26 cellular contexts compared by ENCODE assay signal in the genomic region with DNA sequence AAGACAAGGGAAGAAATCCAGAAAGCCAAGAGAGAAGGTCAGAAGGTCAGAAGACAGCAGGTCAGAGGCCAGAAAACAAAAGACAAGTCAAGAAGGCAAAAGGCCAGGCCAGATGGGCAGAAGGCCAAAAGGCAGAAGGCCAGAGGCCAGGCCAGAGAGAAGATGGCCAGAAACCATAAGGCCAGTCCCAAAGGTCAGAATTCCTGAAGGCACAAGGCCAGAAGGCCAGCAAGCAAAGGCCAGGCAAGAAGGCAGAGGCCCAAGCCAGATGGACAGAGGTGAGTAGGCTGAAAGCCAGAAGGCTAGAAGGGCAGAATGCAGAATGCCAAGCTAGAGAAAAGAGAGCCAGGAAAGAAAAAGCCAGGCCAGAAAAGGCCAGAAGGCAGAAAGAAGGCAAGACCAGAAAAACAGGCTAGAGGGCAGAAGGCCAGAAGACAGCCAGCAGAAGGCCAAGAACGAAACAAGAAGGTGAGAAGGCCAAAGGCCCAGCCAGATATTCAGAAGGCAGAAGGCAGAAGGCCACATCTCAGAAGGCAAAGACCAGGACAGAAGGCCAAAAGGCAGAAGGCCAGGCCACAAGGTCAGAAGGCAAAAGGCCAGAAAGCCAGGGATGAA.
"Had no signal": no experiment of that assay in that cellular context is flagged by ENCODE, and none has a peak within 500 bp of the region (broad histone marks: within the 10 kb centered on the region; RNA-seq: fewer than 3 reads in every experiment).

No MANE protein-coding gene starts in this region.

- FAIRE-seq: colon, islet of Langerhans had no signal

- H3K27ac ChIP-seq: dorsolateral prefrontal cortex, epithelial cell of prostate, foreskin keratinocyte, gastroesophageal sphincter, heart right ventricle, ovary, testis, tibial artery had no signal

- H3K4me3 ChIP-seq: dorsolateral prefrontal cortex, gastroesophageal sphincter, heart right ventricle, lung, ovary, testis, tibial artery had no signal

- ATAC-seq: esophagus mucosa; foreskin keratinocyte; heart right ventricle; left colon; left ventricle myocardium superior; natural killer cell; stimulated activated effector memory CD8-positive, alpha-beta T cell treated with anti-CD3 and anti-CD28 coated beads, Interleukin-12 subunit alpha, Interleukin-12 subunit beta, amount 100 ng/mL, for 72 hours had no signal

- DNase-seq: dorsolateral prefrontal cortex; effector CD4-positive, alpha-beta T cell; foreskin keratinocyte; glutamatergic neuron; heart right ventricle; hippocampal formation; kidney glomerular epithelial cell; left colon; left ventricle myocardium superior; natural killer cell; occipital lobe; ovary; posterior cingulate gyrus; stimulated activated CD4-positive, alpha-beta T cell treated with anti-CD3 and anti-CD28 coated beads, Interleukin-2, amount 100 ng/mL, for 24 hours; stimulated activated CD4-positive, alpha-beta T cell treated with anti-CD3 and anti-CD28 coated beads, Interleukin-4, amount 100 ng/mL, for 24 hours; stimulated activated naive CD4-positive, alpha-beta T cell treated with Interleukin-2 at 50 U/mL for 16 hours; substantia nigra; testis; tibial artery had no signal

- H3K4me1 ChIP-seq: foreskin keratinocyte, testis had no signal

- H3K27me3 ChIP-seq: foreskin keratinocyte, gastroesophageal sphincter, heart right ventricle, ovary, testis, tibial artery had no signal

- H3K9me3 ChIP-seq: ovary, testis had no signal

- H3K36me3 ChIP-seq: gastroesophageal sphincter, heart right ventricle, ovary, tibial artery had no signal
